Comparison of ENCODE assay signal across 28 cellular contexts in the genomic region with DNA sequence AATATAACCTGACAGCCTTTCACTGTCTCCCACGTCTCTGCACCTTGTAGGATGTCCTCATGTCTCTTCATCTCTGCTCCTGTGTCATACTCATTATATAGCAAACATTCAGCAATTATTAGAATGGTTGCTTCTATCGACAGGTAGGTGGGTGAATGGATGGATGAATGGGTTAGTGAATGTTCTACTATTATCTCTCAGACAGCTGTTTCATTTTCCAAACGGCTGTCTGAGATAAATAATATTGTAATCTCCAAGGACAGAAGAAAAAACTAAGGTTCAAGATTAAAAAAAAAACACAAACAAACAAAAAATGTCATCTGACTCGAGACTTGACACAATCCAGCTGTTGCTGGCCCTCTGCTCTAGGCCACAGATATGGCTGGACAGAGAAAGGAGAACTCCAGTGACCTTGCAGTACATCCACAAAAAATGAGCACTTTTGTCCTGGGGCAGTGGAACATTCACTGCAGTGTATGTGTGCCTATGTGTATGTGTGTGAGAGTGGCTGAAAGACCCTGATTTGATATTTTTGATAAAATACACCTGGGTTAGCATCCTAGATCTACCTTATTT. TPM values are rescaled to one million over a fixed set of nuclear protein-coding genes. Genes with fewer than 3 reads are reported as not detected.
A peak's percentile ranks its signal among the peaks of the same experiment; 100 is the strongest.
DNase-seq lines count a peak whose midpoint lies in the region; ATAC-seq and TF ChIP-seq lines count a peak whose summit lies in the region.
"Had no signal": no experiment of that assay in that cellular context is flagged by ENCODE, and none has a peak within 500 bp of the region (broad histone marks: within the 10 kb centered on the region; RNA-seq: fewer than 3 reads in every experiment).

No MANE protein-coding gene starts in this region.

- intact Hi-C loops in Calu3 (cut with micrococcal nuclease; ENCODE audit: unreplicated experiment): no loop called here
- intact Hi-C loops in colonic mucosa (cut with DNase I): no loop called here
- intact Hi-C loops in left ventricle myocardium inferior (cut with micrococcal nuclease): no loop called here

- BruUV-seq in Calu3 (replicated peaks; lab: Mats Ljungman, UMichigan): no TSS peak

- TF ChIP-seq CTCF in Calu3 (IDR thresholded peaks at IDR 0.05; ENCODE audit: unreplicated experiment) (no peak), colonic mucosa (IDR thresholded peaks at IDR 0.05) (no peak), left ventricle myocardium inferior (IDR thresholded peaks at IDR 0.05; ENCODE audit: borderline replicate concordance) (no peak), progenitor cell of endocrine pancreas (IDR thresholded peaks at IDR 0.05; ENCODE audit: unreplicated experiment) (no peak)

- DNase-seq in Calu3 (no peak), colonic mucosa (no peak), left ventricle myocardium inferior (peak; percentile 41), progenitor cell of endocrine pancreas (ENCODE audit: low spot score, unreplicated experiment) (no peak), HT-29 (ENCODE audit: low spot score) (no peak), left lobe of liver (ENCODE audit: low spot score) (no peak)
- DNase-seq in stimulated activated CD4-positive, alpha-beta T cell treated with anti-CD3 and anti-CD28 coated beads, Interleukin-2, amount 100 ng/mL, for 24 hours: no peak
- DNase-seq: activated CD4-positive, alpha-beta memory T cell treated with anti-CD3 and anti-CD28 coated beads, Interleukin-2, amount 10 ng/mL, durations not matched to agents 7 days and 5 days; activated CD8-positive, alpha-beta memory T cell treated with anti-CD3 and anti-CD28 coated beads, Interleukin-2, amount 50 U/mL, for 48 hours; anterior cingulate cortex; cortex of kidney; NCI-H1105 treated with DMSO at 0.1 percent for 48 hours; NCI-H1930; small intestine; upper lobe of left lung had no signal

- H3K4me3 Mint-ChIP-seq in Calu3 (ENCODE audit: low read depth, unreplicated experiment) (peak overlapping the region; percentile 98), progenitor cell of endocrine pancreas (ENCODE audit: low read depth) (peak overlapping the region; percentile 93)
- H3K4me3 Mint-ChIP-seq: activated CD4-positive, alpha-beta memory T cell treated with anti-CD3 and anti-CD28 coated beads, Interleukin-2, amount 10 ng/mL, durations not matched to agents 7 days and 5 days; activated naive CD4-positive, alpha-beta T cell treated with anti-CD3 and anti-CD28 coated beads, Interleukin-2, amount 50 U/mL, for 24 hours; activated T-helper 17 cell treated with anti-CD3 and anti-CD28 coated beads, Interleukin-2, amount 50 U/mL, for 72 hours; memory B cell had no signal

- ATAC-seq in left lobe of liver (no peak), GM19397 (IDR thresholded peaks at IDR 0.05; ENCODE audit: unreplicated experiment) (no peak)
- ATAC-seq: activated CD4-positive, CD25-positive, alpha-beta regulatory T cell treated with anti-CD3 and anti-CD28 coated beads, Interleukin-2, amount 50 U/mL, for 24 hours; activated T-helper 17 cell treated with anti-CD3 and anti-CD28 coated beads, Interleukin-2, amount 50 U/mL, for 72 hours had no signal

- H3K9me3 Mint-ChIP-seq in Calu3 (ENCODE audit: low read depth, unreplicated experiment): no peaks in the 10 kb centered on the region
- H3K9me3 Mint-ChIP-seq in progenitor cell of endocrine pancreas (ENCODE audit: low read depth): no peaks in the 10 kb centered on the region
- H3K9me3 Mint-ChIP-seq: activated CD4-positive, alpha-beta memory T cell treated with anti-CD3 and anti-CD28 coated beads, Interleukin-2, amount 10 ng/mL, durations not matched to agents 7 days and 5 days; activated naive CD4-positive, alpha-beta T cell treated with anti-CD3 and anti-CD28 coated beads, Interleukin-2, amount 50 U/mL, for 24 hours; activated T-helper 17 cell treated with anti-CD3 and anti-CD28 coated beads, Interleukin-2, amount 50 U/mL, for 72 hours had no signal

- H3K4me3 ChIP-seq in colonic mucosa (peak overlapping the region; percentile 57), left ventricle myocardium inferior (no peak overlapping the region)
- H3K4me3 ChIP-seq: BLaER1, HAP-1, prostate gland, SJSA1, upper lobe of left lung had no signal

- H3K27ac Mint-ChIP-seq in Calu3 (ENCODE audit: unreplicated experiment) (no peak overlapping the region), progenitor cell of endocrine pancreas (no peak overlapping the region)
- H3K27ac Mint-ChIP-seq: activated CD4-positive, alpha-beta memory T cell treated with anti-CD3 and anti-CD28 coated beads, Interleukin-2, amount 10 ng/mL, durations not matched to agents 7 days and 5 days; activated naive CD4-positive, alpha-beta T cell treated with anti-CD3 and anti-CD28 coated beads, Interleukin-2, amount 50 U/mL, for 24 hours; activated T-helper 17 cell treated with anti-CD3 and anti-CD28 coated beads, Interleukin-2, amount 50 U/mL, for 72 hours; memory B cell had no signal

- H3K9me3 ChIP-seq in colonic mucosa (no peaks in the 10 kb centered on the region), left ventricle myocardium inferior (replicated peaks) (no peaks in the 10 kb centered on the region)
- H3K9me3 ChIP-seq: BLaER1, HAP-1, neutrophil, prostate gland, SJSA1, upper lobe of left lung had no signal

- H3K9ac ChIP-seq in colonic mucosa (ENCODE audit: low read depth in 2 of 2, low read length in 2 of 2): peak overlapping the region in 1 of 2 donors; percentile 99
- H3K9ac ChIP-seq: BLaER1 had no signal

- H3K4me1 ChIP-seq in colonic mucosa (no peaks in the 10 kb centered on the region), left ventricle myocardium inferior (no peaks in the 10 kb centered on the region)
- H3K4me1 ChIP-seq: BLaER1, HAP-1, prostate gland, SJSA1 had no signal

- H3K36me3 ChIP-seq in colonic mucosa (no peaks in the 10 kb centered on the region), left ventricle myocardium inferior (no peaks in the 10 kb centered on the region)
- H3K36me3 ChIP-seq: BLaER1, HAP-1, neutrophil, prostate gland, SJSA1, upper lobe of left lung had no signal

- CTCF ChIA-PET in Calu3 (lab: Charles Lee): interaction anchor here (0.7 kb wide), 1 partner anchor 38 kb away, joined by 3 read pairs; no protein-coding TSS in a partner anchor

- H3K4me1 Mint-ChIP-seq in Calu3 (ENCODE audit: low read depth, unreplicated experiment) (peaks cover 35% of the 10 kb centered on the region), progenitor cell of endocrine pancreas (ENCODE audit: low read depth) (peaks cover 47% of the 10 kb centered on the region)
- H3K4me1 Mint-ChIP-seq: activated CD4-positive, alpha-beta memory T cell treated with anti-CD3 and anti-CD28 coated beads, Interleukin-2, amount 10 ng/mL, durations not matched to agents 7 days and 5 days; activated naive CD4-positive, alpha-beta T cell treated with anti-CD3 and anti-CD28 coated beads, Interleukin-2, amount 50 U/mL, for 24 hours; activated T-helper 17 cell treated with anti-CD3 and anti-CD28 coated beads, Interleukin-2, amount 50 U/mL, for 72 hours; memory B cell had no signal

- H3K27me3 Mint-ChIP-seq in Calu3 (ENCODE audit: unreplicated experiment) (no peaks in the 10 kb centered on the region), progenitor cell of endocrine pancreas (no peaks in the 10 kb centered on the region)
- H3K27me3 Mint-ChIP-seq: activated naive CD4-positive, alpha-beta T cell treated with anti-CD3 and anti-CD28 coated beads, Interleukin-2, amount 50 U/mL, for 24 hours had no signal

- H3K27me3 ChIP-seq in colonic mucosa (no peaks in the 10 kb centered on the region), left ventricle myocardium inferior (ENCODE audit: low read depth) (peaks cover 28% of the 10 kb centered on the region)
- H3K27me3 ChIP-seq: BLaER1, upper lobe of left lung had no signal

- H3K27ac ChIP-seq in colonic mucosa: no peak overlapping the region
- H3K27ac ChIP-seq in left ventricle myocardium inferior (replicated peaks): peak overlapping the region; percentile 63
- H3K27ac ChIP-seq: BLaER1, neutrophil, prostate gland, SJSA1, upper lobe of left lung had no signal

- H3K36me3 Mint-ChIP-seq in Calu3 (ENCODE audit: insufficient read depth, unreplicated experiment): peaks cover 22% of the 10 kb centered on the region
- H3K36me3 Mint-ChIP-seq in progenitor cell of endocrine pancreas (ENCODE audit: insufficient read depth): no peaks in the 10 kb centered on the region
- H3K36me3 Mint-ChIP-seq: activated naive CD4-positive, alpha-beta T cell treated with anti-CD3 and anti-CD28 coated beads, Interleukin-2, amount 50 U/mL, for 24 hours had no signal

RNA-seq across cellular contexts. Expression of gene HNF4A, which starts 2.1 kb away (rescaled TPM):
- total RNA-seq in Calu3 (2022): 27.7 and 41.1 TPM in 2 replicates
- 100 to 1,000 TPM; 288 to 346 TPM for total RNA-seq in colonic mucosa
- total RNA-seq in left ventricle myocardium inferior: not detected
- total RNA-seq in progenitor cell of endocrine pancreas: 71.1 and 72.9 TPM in 2 replicates
- 63.8 and 70.7 TPM in 2 replicates for total RNA-seq in HT-29 (2014; rRNA removed; shearing (Covaris generic))
- total RNA-seq in left lobe of liver: 189 TPM
- total RNA-seq: activated CD4-positive, alpha-beta memory T cell treated with anti-CD3 and anti-CD28 coated beads, Interleukin-2, amount 10 ng/mL, durations not matched to agents 7 days and 5 days; activated T-helper 17 cell treated with anti-CD3 and anti-CD28 coated beads, Interleukin-2, amount 50 U/mL, for 72 hours; bronchial epithelial cell; glomerular endothelial cell; M059J; prostate gland; SJSA1 had no signal

RNA-seq across cellular contexts. Expression of gene R3HDML, which starts 20.8 kb away (rescaled TPM):
- total RNA-seq in Calu3 (2022): not detected in 2 replicates
- total RNA-seq in colonic mucosa: not detected
- total RNA-seq in left ventricle myocardium inferior: not detected
- total RNA-seq in progenitor cell of endocrine pancreas: not detected in 2 replicates
- not detected in 2 replicates for total RNA-seq in HT-29 (2014; rRNA removed; shearing (Covaris generic))
- not detected for total RNA-seq in left lobe of liver
- total RNA-seq: activated CD4-positive, alpha-beta memory T cell treated with anti-CD3 and anti-CD28 coated beads, Interleukin-2, amount 10 ng/mL, durations not matched to agents 7 days and 5 days; activated T-helper 17 cell treated with anti-CD3 and anti-CD28 coated beads, Interleukin-2, amount 50 U/mL, for 72 hours; bronchial epithelial cell; glomerular endothelial cell; M059J; SJSA1; upper lobe of left lung had no signal

RNA-seq across cellular contexts. Expression of gene FITM2, which starts 46.6 kb away (rescaled TPM):
- total RNA-seq in Calu3 (2022): 11.7 and 13.0 TPM in 2 replicates
- total RNA-seq in colonic mucosa: 10 to 100 TPM; 10.1 to 11.6 TPM
- total RNA-seq in left ventricle myocardium inferior: 160 TPM
- total RNA-seq in progenitor cell of endocrine pancreas: 4.3 and 4.4 TPM in 2 replicates
- 4.5 and 6.7 TPM in 2 replicates for total RNA-seq in HT-29 (2014; rRNA removed; shearing (Covaris generic))
- 4.9 TPM for total RNA-seq in left lobe of liver

Comparison
In these comparisons a context has a peak if more than half of its experiments do, and no peak if none do; other contexts are left out.
1. RNA of gene HNF4A, which starts 2.1 kb away (total RNA-seq): 288 to 346 TPM in colonic mucosa, 189 TPM in left lobe of liver (single experiment), 71.1 to 72.9 TPM in progenitor cell of endocrine pancreas, 63.8 to 70.7 TPM in HT-29 and 27.7 to 41.1 TPM in Calu3; not detected in left ventricle myocardium inferior (single experiment); every median in the first group is over 10 times any median in the second.
2. RNA of gene FITM2, which starts 46.6 kb away (total RNA-seq): 160 TPM in left ventricle myocardium inferior (single experiment); 11.7 to 13.0 TPM in Calu3, 10.1 to 11.6 TPM in colonic mucosa, 4.5 to 6.7 TPM in HT-29, 4.9 TPM in left lobe of liver (single experiment) and 4.3 to 4.4 TPM in progenitor cell of endocrine pancreas; every median in the first group is over 10 times any median in the second.